In the genomic region with DNA sequence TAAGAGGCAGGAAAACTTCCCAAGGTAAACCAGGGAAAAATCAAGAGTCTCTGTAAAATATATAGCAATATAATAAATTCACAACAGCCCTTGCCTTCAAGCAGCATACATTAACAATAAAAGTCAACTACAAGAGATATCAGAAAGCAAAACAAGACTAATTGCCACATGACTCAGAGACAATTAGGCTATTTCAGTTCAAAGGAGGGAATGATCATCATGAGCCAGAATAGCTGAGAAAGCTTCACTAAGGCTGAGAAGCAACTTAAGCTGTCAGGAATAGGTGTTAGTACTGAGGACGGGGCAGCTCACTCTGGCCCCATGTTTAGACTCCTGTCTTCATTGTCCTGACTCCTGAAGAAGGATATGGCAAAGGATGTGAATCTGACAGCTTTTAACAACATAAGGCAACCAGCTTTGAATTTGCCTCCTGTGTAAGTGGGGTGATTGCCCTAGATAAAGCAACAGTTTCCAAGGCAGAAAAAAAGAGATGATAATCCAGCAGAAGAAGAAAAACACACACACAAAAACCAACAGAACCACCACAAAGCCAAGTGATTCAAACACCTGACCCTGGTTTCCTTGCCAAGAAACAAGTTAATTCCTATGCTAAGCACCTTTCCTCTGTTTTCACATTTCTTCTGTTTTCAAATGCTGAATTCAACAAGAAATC, we compare ENCODE assay signal across 1 cellular context.
TF ChIP-seq lines count a peak whose summit lies in the region.

No MANE protein-coding gene starts in this region.

TF ChIP-seq in HEK293, 187 proteins besides CTCF, POLR2A, EP300 and RAD21 (continued from another document and continues in another):
- TF ChIP-seq ZNF596 (tag by site-specific recombination; IDR thresholded peaks at IDR 0.05) (no peak), ZFP69B (tag by site-specific recombination; IDR thresholded peaks at IDR 0.05) (no peak), ZBTB10 (tag by site-specific recombination; IDR thresholded peaks at IDR 0.05) (no peak), ZNF558 (tag by site-specific recombination; IDR thresholded peaks at IDR 0.05) (no peak), ZNF169 (tag by site-specific recombination; IDR thresholded peaks at IDR 0.05) (no peak), ZNF114 (tag by site-specific recombination; IDR thresholded peaks at IDR 0.05) (no peak), SP7 (tag by site-specific recombination; IDR thresholded peaks at IDR 0.05) (peak; percentile 45; the same call in 1 of the 2 replicates), GLI4 (tag by site-specific recombination; IDR thresholded peaks at IDR 0.05) (no peak), ZNF404 (tag by site-specific recombination; IDR thresholded peaks at IDR 0.05) (no peak), ZNF324 (tag by site-specific recombination; IDR thresholded peaks at IDR 0.05) (no peak), YY2 (tag by site-specific recombination; IDR thresholded peaks at IDR 0.05) (no peak), OVOL3 (tag by site-specific recombination; IDR thresholded peaks at IDR 0.05) (no peak), ZNF366 (tag by site-specific recombination; conservative IDR thresholded peaks at IDR 0.05) (peak; percentile 68), ZNF426 (tag by site-specific recombination; IDR thresholded peaks at IDR 0.05) (no peak), IKZF3 (tag by site-specific recombination; IDR thresholded peaks at IDR 0.05) (peak; percentile 70; the same call in 1 of the 2 replicates), ZNF398 (tag by site-specific recombination; IDR thresholded peaks at IDR 0.05) (no peak), ZNF777 (tag by site-specific recombination; IDR thresholded peaks at IDR 0.05; ENCODE audit: borderline replicate concordance) (no peak), ZNF548 (tag by site-specific recombination; IDR thresholded peaks at IDR 0.05) (no peak), ZNF521 (tag by site-specific recombination; IDR thresholded peaks at IDR 0.05) (no peak), ATF2 (tag by site-specific recombination; IDR thresholded peaks at IDR 0.05; ENCODE audit: low read depth) (no peak), HOXD13 (CRISPR knock-in tag; IDR thresholded peaks at IDR 0.05; ENCODE audit: borderline replicate concordance) (no peak), ZSCAN16 (tag by site-specific recombination; IDR thresholded peaks at IDR 0.05) (0 out of 2 replicates have a peak, but pooled peaks have one; percentile 57), ZNF146 (tag by site-specific recombination; IDR thresholded peaks at IDR 0.05) (peak; percentile 60; the same call in 1 of the 2 replicates), ZNF626 (tag by site-specific recombination; IDR thresholded peaks at IDR 0.05) (no peak), ZNF174 (tag by site-specific recombination; IDR thresholded peaks at IDR 0.05) (no peak), ZBTB11 (tag by site-specific recombination; conservative IDR thresholded peaks at IDR 0.05; ENCODE audit: low read depth) (no peak), ZSCAN5A (tag by site-specific recombination; IDR thresholded peaks at IDR 0.05) (no peak), ZNF184 (tag by site-specific recombination; IDR thresholded peaks at IDR 0.05) (no peak), ZNF621 (tag by site-specific recombination; IDR thresholded peaks at IDR 0.05) (no peak), ZNF23 (tag by site-specific recombination; IDR thresholded peaks at IDR 0.05; ENCODE audit: borderline replicate concordance) (no peak), ZNF335 (tag by site-specific recombination; conservative IDR thresholded peaks at IDR 0.05) (no peak), ZBTB20 (tag by site-specific recombination; IDR thresholded peaks at IDR 0.05) (no peak), ZNF24 (tag by site-specific recombination; IDR thresholded peaks at IDR 0.05) (no peak), ZNF221 (tag by site-specific recombination; IDR thresholded peaks at IDR 0.05; ENCODE audit: borderline replicate concordance) (no peak), ZNF610 (tag by site-specific recombination; IDR thresholded peaks at IDR 0.05; ENCODE audit: borderline replicate concordance) (no peak)
- TF ChIP-seq, protein P1, sequence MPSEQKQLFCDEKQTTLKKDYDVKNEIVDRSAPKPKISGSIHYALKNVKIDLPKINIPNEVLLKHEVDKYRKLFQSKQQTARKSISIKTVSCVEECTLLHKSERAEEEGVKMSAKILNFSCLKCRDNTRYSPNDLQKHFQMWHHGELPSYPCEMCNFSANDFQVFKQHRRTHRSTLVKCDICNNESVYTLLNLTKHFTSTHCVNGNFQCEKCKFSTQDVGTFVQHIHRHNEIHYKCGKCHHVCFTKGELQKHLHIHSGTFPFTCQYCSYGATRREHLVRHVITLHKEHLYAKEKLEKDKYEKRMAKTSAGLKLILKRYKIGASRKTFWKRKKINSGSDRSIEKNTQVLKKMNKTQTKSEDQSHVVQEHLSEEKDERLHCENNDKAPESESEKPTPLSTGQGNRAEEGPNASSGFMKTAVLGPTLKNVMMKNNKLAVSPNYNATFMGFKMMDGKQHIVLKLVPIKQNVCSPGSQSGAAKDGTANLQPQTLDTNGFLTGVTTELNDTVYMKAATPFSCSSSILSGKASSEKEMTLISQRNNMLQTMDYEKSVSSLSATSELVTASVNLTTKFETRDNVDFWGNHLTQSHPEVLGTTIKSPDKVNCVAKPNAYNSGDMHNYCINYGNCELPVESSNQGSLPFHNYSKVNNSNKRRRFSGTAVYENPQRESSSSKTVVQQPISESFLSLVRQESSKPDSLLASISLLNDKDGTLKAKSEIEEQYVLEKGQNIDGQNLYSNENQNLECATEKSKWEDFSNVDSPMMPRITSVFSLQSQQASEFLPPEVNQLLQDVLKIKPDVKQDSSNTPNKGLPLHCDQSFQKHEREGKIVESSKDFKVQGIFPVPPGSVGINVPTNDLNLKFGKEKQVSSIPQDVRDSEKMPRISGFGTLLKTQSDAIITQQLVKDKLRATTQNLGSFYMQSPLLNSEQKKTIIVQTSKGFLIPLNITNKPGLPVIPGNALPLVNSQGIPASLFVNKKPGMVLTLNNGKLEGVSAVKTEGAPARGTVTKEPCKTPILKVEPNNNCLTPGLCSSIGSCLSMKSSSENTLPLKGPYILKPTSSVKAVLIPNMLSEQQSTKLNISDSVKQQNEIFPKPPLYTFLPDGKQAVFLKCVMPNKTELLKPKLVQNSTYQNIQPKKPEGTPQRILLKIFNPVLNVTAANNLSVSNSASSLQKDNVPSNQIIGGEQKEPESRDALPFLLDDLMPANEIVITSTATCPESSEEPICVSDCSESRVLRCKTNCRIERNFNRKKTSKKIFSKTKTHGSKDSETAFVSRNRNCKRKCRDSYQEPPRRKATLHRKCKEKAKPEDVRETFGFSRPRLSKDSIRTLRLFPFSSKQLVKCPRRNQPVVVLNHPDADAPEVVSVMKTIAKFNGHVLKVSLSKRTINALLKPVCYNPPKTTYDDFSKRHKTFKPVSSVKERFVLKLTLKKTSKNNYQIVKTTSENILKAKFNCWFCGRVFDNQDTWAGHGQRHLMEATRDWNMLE (tag by site-specific recombination; conservative IDR thresholded peaks at IDR 0.05; ENCODE audit: low read depth): no peak
- TF ChIP-seq, protein P2, sequence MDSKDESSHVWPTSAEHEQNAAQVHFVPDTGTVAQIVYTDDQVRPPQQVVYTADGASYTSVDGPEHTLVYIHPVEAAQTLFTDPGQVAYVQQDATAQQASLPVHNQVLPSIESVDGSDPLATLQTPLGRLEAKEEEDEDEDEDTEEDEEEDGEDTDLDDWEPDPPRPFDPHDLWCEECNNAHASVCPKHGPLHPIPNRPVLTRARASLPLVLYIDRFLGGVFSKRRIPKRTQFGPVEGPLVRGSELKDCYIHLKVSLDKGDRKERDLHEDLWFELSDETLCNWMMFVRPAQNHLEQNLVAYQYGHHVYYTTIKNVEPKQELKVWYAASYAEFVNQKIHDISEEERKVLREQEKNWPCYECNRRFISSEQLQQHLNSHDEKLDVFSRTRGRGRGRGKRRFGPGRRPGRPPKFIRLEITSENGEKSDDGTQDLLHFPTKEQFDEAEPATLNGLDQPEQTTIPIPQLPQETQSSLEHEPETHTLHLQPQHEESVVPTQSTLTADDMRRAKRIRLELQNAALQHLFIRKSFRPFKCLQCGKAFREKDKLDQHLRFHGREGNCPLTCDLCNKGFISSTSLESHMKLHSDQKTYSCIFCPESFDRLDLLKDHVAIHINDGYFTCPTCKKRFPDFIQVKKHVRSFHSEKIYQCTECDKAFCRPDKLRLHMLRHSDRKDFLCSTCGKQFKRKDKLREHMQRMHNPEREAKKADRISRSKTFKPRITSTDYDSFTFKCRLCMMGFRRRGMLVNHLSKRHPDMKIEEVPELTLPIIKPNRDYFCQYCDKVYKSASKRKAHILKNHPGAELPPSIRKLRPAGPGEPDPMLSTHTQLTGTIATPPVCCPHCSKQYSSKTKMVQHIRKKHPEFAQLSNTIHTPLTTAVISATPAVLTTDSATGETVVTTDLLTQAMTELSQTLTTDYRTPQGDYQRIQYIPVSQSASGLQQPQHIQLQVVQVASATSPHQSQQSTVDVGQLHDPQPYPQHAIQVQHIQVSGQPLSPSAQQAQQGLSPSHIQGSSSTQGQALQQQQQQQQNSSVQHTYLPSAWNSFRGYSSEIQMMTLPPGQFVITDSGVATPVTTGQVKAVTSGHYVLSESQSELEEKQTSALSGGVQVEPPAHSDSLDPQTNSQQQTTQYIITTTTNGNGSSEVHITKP (tag by site-specific recombination; IDR thresholded peaks at IDR 0.05): no peak
